ENCODE assay signal across 10 cellular contexts in genomic region chr5:149422429-149423286, GRCh38. TPM values are rescaled to one million over a fixed set of nuclear protein-coding genes. Genes with fewer than 3 reads are reported as not detected.
DNase-seq lines count a peak whose midpoint lies in the region; ATAC-seq and TF ChIP-seq lines count a peak whose summit lies in the region.
"Had no signal": no experiment of that assay in that cellular context is flagged by ENCODE, and none has a peak within 500 bp of the region (broad histone marks: within the 10 kb centered on the region; RNA-seq: fewer than 3 reads in every experiment).

No MANE protein-coding gene starts in this region.

- H3K36me3 Mint-ChIP-seq in effector memory CD8-positive, alpha-beta T cell (ENCODE audit: insufficient read depth), result no peaks in the 10 kb centered on the region

- no peaks in the 10 kb centered on the region for H3K4me1 Mint-ChIP-seq in effector memory CD8-positive, alpha-beta T cell (ENCODE audit: low read depth in 2 of 2)

- H3K27me3 ChIP-seq in WERI-Rb-1 (ENCODE audit: insufficient read depth, low read depth, severe bottlenecking) (no peaks in the 10 kb centered on the region), heart left ventricle (no peaks in the 10 kb centered on the region), prostate gland (replicated peaks; ENCODE audit: insufficient read depth) (no peaks in the 10 kb centered on the region)

- H3K27ac Mint-ChIP-seq in effector memory CD8-positive, alpha-beta T cell, result no peak overlapping the region
- H3K27ac Mint-ChIP-seq: IgD-negative memory B cell had no signal

- H3K27me3 Mint-ChIP-seq in effector memory CD8-positive, alpha-beta T cell, result peaks cover 7 to 53% of the 10 kb centered on the region in 2 donors

- WGBS in heart left ventricle, 4 donors, result 4 to 9% (median 6%) methylated on average over 16 to 22 of the region's 22 CpGs
- 25% methylated on average over 22 of the region's 22 CpGs for WGBS in prostate gland

- TF ChIP-seq POLR2A in heart left ventricle (IDR thresholded peaks at IDR 0.05) (no peak), prostate gland (IDR thresholded peaks at IDR 0.05) (no peak)

- peaks cover 2 to 96% (median 65%) of the 10 kb centered on the region in 12 donors for H3K4me1 ChIP-seq in heart left ventricle
- no peaks in the 10 kb centered on the region for H3K4me1 ChIP-seq in prostate gland (replicated peaks)

- H3K36me3 ChIP-seq in WERI-Rb-1 (no peaks in the 10 kb centered on the region), heart left ventricle (peaks cover 0 to 65% (median 9%) of the 10 kb centered on the region in 9 donors), prostate gland (peaks cover 0 to 3% of the 10 kb centered on the region in 2 donors)

- intact Hi-C loops in heart left ventricle (cut with DNase I) (loop anchor here in 4 of 10 donors (2.0 to 5.0 kb wide), 2 partner anchors 35 to 36 kb away; no protein-coding TSS in a partner anchor), prostate gland (cut with DNase I) (no loop called here)

- no peak overlapping the region for H3K4me3 Mint-ChIP-seq in effector memory CD8-positive, alpha-beta T cell
- H3K4me3 Mint-ChIP-seq: IgD-negative memory B cell had no signal

- H3K4me3 ChIP-seq in WERI-Rb-1 (ENCODE audit: low read depth, low read length), result peak overlapping the region; percentile 25
- H3K4me3 ChIP-seq in heart left ventricle, result peak overlapping the region in 8 of 12 donors; percentile 6 to 58 (median 15)
- no peak overlapping the region for H3K4me3 ChIP-seq in prostate gland

- peak; percentile 91 for DNase-seq in ELF-1 (ENCODE audit: low read depth, low spot score)
- peak; percentile 97 for DNase-seq in WERI-Rb-1
- DNase-seq in heart left ventricle, result peak; percentile 85 to 91 (median 88)
- no peak for DNase-seq in prostate gland (ENCODE audit: low spot score)
- DNase-seq in pons (ENCODE audit: low spot score), result no peak
- DNase-seq in effector memory CD8-positive, alpha-beta T cell, result no peak
- no peak for DNase-seq in effector CD8-positive, alpha-beta T cell (lab: John Stamatoyannopoulos, UW)
- no peak for DNase-seq in RPMI8226
- DNase-seq: activated CD4-positive, CD25-positive, alpha-beta regulatory T cell treated with anti-CD3 and anti-CD28 coated beads, Interleukin-2, amount 50 U/mL, for 72 hours had no signal

- no peaks in the 10 kb centered on the region for H3K9me3 Mint-ChIP-seq in effector memory CD8-positive, alpha-beta T cell
- H3K9me3 Mint-ChIP-seq: IgD-negative memory B cell had no signal

- peak overlapping the region; percentile 88 for H3K27ac ChIP-seq in WERI-Rb-1
- H3K27ac ChIP-seq in heart left ventricle, result peak overlapping the region; percentile 84 to 98 (median 92)
- H3K27ac ChIP-seq in prostate gland, result peak overlapping the region; percentile 35 to 47

- H3K9me3 ChIP-seq in WERI-Rb-1 (ENCODE audit: severe bottlenecking), result no peaks in the 10 kb centered on the region
- no peaks in the 10 kb centered on the region for H3K9me3 ChIP-seq in heart left ventricle
- no peaks in the 10 kb centered on the region for H3K9me3 ChIP-seq in prostate gland

- peak; percentile 67 to 81 (median 72) for ATAC-seq in heart left ventricle
- no peak for ATAC-seq in effector memory CD8-positive, alpha-beta T cell (replicated peaks)

- TF ChIP-seq CTCF in WERI-Rb-1 (IDR thresholded peaks at IDR 0.05; ENCODE audit: low read depth, low read length) (no peak), heart left ventricle (IDR thresholded peaks at IDR 0.05) (no peak), prostate gland (IDR thresholded peaks at IDR 0.05) (no peak)

RNA-seq across cellular contexts. Expression of gene IL17B, which starts 43.6 kb away (rescaled TPM):
- under 1 TPM in 2 of 9 donors, not detected in 7; 0.35 to 0.42 TPM for total RNA-seq in heart left ventricle
- polyA plus RNA-seq in heart left ventricle, result under 1 TPM in 1 of 2 donors, not detected in 1; 0.33 TPM
- total RNA-seq in prostate gland, result 1 to 10 TPM in 1 of 2 donors, not detected in 1; 9.3 TPM
- polyA plus RNA-seq: IgD-negative memory B cell had no signal

Comparison
In these comparisons a context has a peak if more than half of its experiments do, and no peak if none do; other contexts are left out.
1. DNase-seq: peak in ELF-1 (single experiment), WERI-Rb-1 (single experiment) and heart left ventricle (5 of 5); none in prostate gland (single experiment), pons (single experiment), effector memory CD8-positive, alpha-beta T cell (0 of 3), effector CD8-positive, alpha-beta T cell (single experiment) and RPMI8226 (single experiment).
2. H3K27ac ChIP-seq: peak in every context shown above with its lines; median percentile 92 in heart left ventricle; 88 in WERI-Rb-1; 41 in prostate gland.
3. H3K4me3 ChIP-seq: peak in WERI-Rb-1 (single experiment) and heart left ventricle (8 of 12); none in prostate gland (0 of 2).